8 cellular contexts compared by ENCODE assay signal in genomic region chr1:119139393-119139792, GRCh38. TPM values are rescaled to one million over a fixed set of nuclear protein-coding genes. Genes with fewer than 3 reads are reported as not detected.
DNase-seq lines count a peak whose midpoint lies in the region; ATAC-seq and TF ChIP-seq lines count a peak whose summit lies in the region.

No MANE protein-coding gene starts in this region.

- peak overlapping the region; percentile 20 for H2AFZ ChIP-seq in neuron (ENCODE audit: low read depth, low read length)

- H3K4me3 ChIP-seq in CD4-positive, CD25-positive, alpha-beta regulatory T cell (ENCODE audit: low read depth, low read length): peak overlapping the region; percentile 91
- H3K4me3 ChIP-seq in NB4 (ENCODE audit: low read depth, low read length) (peak overlapping the region; percentile 97), cardiac fibroblast (replicated peaks in 1 of 2; ENCODE audit: low read depth in 2 of 2, low read length in 2 of 2) (peak overlapping the region; percentile 71 to 73), neuron (ENCODE audit: low read length) (peak overlapping the region; percentile 57)

- peak; percentile 20 to 67 (median 53) for DNase-seq in CD4-positive, CD25-positive, alpha-beta regulatory T cell
- no peak for DNase-seq in NB4 (ENCODE audit: low read depth)
- no peak for DNase-seq in cardiac fibroblast (ENCODE audit: low read depth in 2 of 2)
- no peak for DNase-seq in hepatic stellate cell (ENCODE audit: low spot score)
- DNase-seq in occipital lobe (lab: John Stamatoyannopoulos, UW): no peak
- DNase-seq in globus pallidus (ENCODE audit: low spot score): no peak

- H3K36me3 Mint-ChIP-seq in CD4-positive, CD25-positive, alpha-beta regulatory T cell: peaks cover 4% of the 10 kb centered on the region

- H3K27ac ChIP-seq in CD4-positive, CD25-positive, alpha-beta regulatory T cell (ENCODE audit: insufficient read depth, low read length, poor library complexity, severe bottlenecking): peak overlapping the region; percentile 100

- H3K4me3 Mint-ChIP-seq in CD4-positive, CD25-positive, alpha-beta regulatory T cell: no peak overlapping the region

- no peaks in the 10 kb centered on the region for H3K9me3 ChIP-seq in CD4-positive, CD25-positive, alpha-beta regulatory T cell (ENCODE audit: control insufficient read depth in 2 of 2, low read length in 2 of 2)
- H3K9me3 ChIP-seq in neuron (ENCODE audit: low read length): no peaks in the 10 kb centered on the region

- H3K27ac Mint-ChIP-seq in CD4-positive, CD25-positive, alpha-beta regulatory T cell: no peak overlapping the region

- no peaks in the 10 kb centered on the region for H3K9me3 Mint-ChIP-seq in CD4-positive, CD25-positive, alpha-beta regulatory T cell

- H3K4me1 Mint-ChIP-seq in CD4-positive, CD25-positive, alpha-beta regulatory T cell: peaks cover 0 to 24% (median 10%) of the 10 kb centered on the region in 4 donors

- no peaks in the 10 kb centered on the region for H3K36me3 ChIP-seq in CD4-positive, CD25-positive, alpha-beta regulatory T cell (ENCODE audit: control insufficient read depth, insufficient read depth, low read length)
- H3K36me3 ChIP-seq in neuron (ENCODE audit: insufficient read depth, low read length): peaks cover 2% of the 10 kb centered on the region

- no peak for TF ChIP-seq CTCF in NB4 (IDR thresholded peaks at IDR 0.05; ENCODE audit: low read depth, low read length)
- TF ChIP-seq CTCF in cardiac fibroblast (IDR thresholded peaks at IDR 0.05; ENCODE audit: low read depth, low read length): no peak

- peaks cover 27% of the 10 kb centered on the region for H3K4me1 ChIP-seq in CD4-positive, CD25-positive, alpha-beta regulatory T cell (ENCODE audit: control insufficient read depth, insufficient read depth, low read length, poor library complexity, severe bottlenecking)
- peaks cover 12% of the 10 kb centered on the region for H3K4me1 ChIP-seq in neuron (ENCODE audit: insufficient read depth, low read length)

- no peak for TF ChIP-seq POLR2A in NB4 (IDR thresholded peaks at IDR 0.05; ENCODE audit: extremely low read depth, insufficient read length)

- ATAC-seq in CD4-positive, CD25-positive, alpha-beta regulatory T cell (ENCODE audit: low read depth in 2 of 2): no peak
- ATAC-seq in GM18870 (IDR thresholded peaks at IDR 0.05; ENCODE audit: unreplicated experiment): peak; percentile 39

- H3K27me3 Mint-ChIP-seq in CD4-positive, CD25-positive, alpha-beta regulatory T cell: no peaks in the 10 kb centered on the region

- no peaks in the 10 kb centered on the region for H3K27me3 ChIP-seq in CD4-positive, CD25-positive, alpha-beta regulatory T cell (ENCODE audit: control insufficient read depth, insufficient read depth, low read length)
- no peaks in the 10 kb centered on the region for H3K27me3 ChIP-seq in neuron (ENCODE audit: insufficient read depth, low read length)

RNA-seq across cellular contexts. Expression of gene WARS2, which starts 1.1 kb away (rescaled TPM):
- total RNA-seq in CD4-positive, CD25-positive, alpha-beta regulatory T cell: 23.0 TPM
- polyA plus RNA-seq in CD4-positive, CD25-positive, alpha-beta regulatory T cell: 10 to 100 TPM; 13.9 to 17.4 (median 16.8) TPM
- total RNA-seq in occipital lobe: 13.1 TPM

Comparison
In these comparisons a context has a peak if more than half of its experiments do, and no peak if none do; other contexts are left out.
1. DNase-seq: peak in CD4-positive, CD25-positive, alpha-beta regulatory T cell (3 of 3); none in NB4 (single experiment), cardiac fibroblast (0 of 2), hepatic stellate cell (single experiment), occipital lobe (single experiment) and globus pallidus (single experiment).
2. Peak in every context shown above with its lines, with median percentiles within 50 percentile points of each other: H3K4me3 ChIP-seq.